8 cellular contexts compared by ENCODE assay signal in genomic region chr5:131281133-131281867, GRCh38. TPM values are rescaled to one million over a fixed set of nuclear protein-coding genes. Genes with fewer than 3 reads are reported as not detected.
A peak's percentile ranks its signal among the peaks of the same experiment; 100 is the strongest.
DNase-seq lines count a peak whose midpoint lies in the region; ATAC-seq and FAIRE-seq lines count a peak whose summit lies in the region.

No MANE protein-coding gene starts in this region.

- peak overlapping the region; percentile 61 for H3K4me3 Mint-ChIP-seq in activated CD4-positive, alpha-beta memory T cell treated with anti-CD3 and anti-CD28 coated beads, Interleukin-2, amount 10 ng/mL, durations not matched to agents 7 days and 5 days

- peak; percentile 83 for FAIRE-seq in GM18507 (lab: Jason Lieb, UNC)

- DNase-seq in GM18507 (ENCODE audit: extremely low spot score, insufficient read length, low read depth) (no peak), dermis blood vessel endothelial cell (no peak), DMS153 treated with DMSO at 0.1 percent for 48 hours (lab: John Stamatoyannopoulos, UW; ENCODE audit: unreplicated experiment) (no peak), COR-L47 (lab: John Stamatoyannopoulos, UW) (no peak), A172 (ENCODE audit: low spot score) (no peak)
- no peak for DNase-seq in activated CD4-positive, alpha-beta memory T cell treated with anti-CD3 and anti-CD28 coated beads, Interleukin-2, amount 10 ng/mL, durations not matched to agents 7 days and 5 days

- peak overlapping the region; percentile 87 for H3K27ac Mint-ChIP-seq in activated CD4-positive, alpha-beta memory T cell treated with anti-CD3 and anti-CD28 coated beads, Interleukin-2, amount 10 ng/mL, durations not matched to agents 7 days and 5 days

- peak; percentile 51 for ATAC-seq in HG02870 (IDR thresholded peaks at IDR 0.05; ENCODE audit: unreplicated experiment)

- POLR2A ChIA-PET in activated CD4-positive, alpha-beta memory T cell treated with anti-CD3 and anti-CD28 coated beads, Interleukin-2, amount 10 ng/mL, durations not matched to agents 7 days and 5 days (lab: Charles Lee), result interaction anchor here (0.6 to 6.5 kb wide), 23 partner anchors 8 to 129 kb away, joined by 3 to 187 read pairs (median 7); partner anchors contain the start of genes CDC42SE2 and HINT1

- H3K4me1 Mint-ChIP-seq in activated CD4-positive, alpha-beta memory T cell treated with anti-CD3 and anti-CD28 coated beads, Interleukin-2, amount 10 ng/mL, durations not matched to agents 7 days and 5 days, result peaks cover 90% of the 10 kb centered on the region

- no peaks in the 10 kb centered on the region for H3K27me3 ChIP-seq in muscle layer of duodenum (ENCODE audit: low read depth, low read length)

- no peaks in the 10 kb centered on the region for H3K9me3 Mint-ChIP-seq in activated CD4-positive, alpha-beta memory T cell treated with anti-CD3 and anti-CD28 coated beads, Interleukin-2, amount 10 ng/mL, durations not matched to agents 7 days and 5 days

- peaks cover 66% of the 10 kb centered on the region for H3K36me3 Mint-ChIP-seq in activated CD4-positive, alpha-beta memory T cell treated with anti-CD3 and anti-CD28 coated beads, Interleukin-2, amount 10 ng/mL, durations not matched to agents 7 days and 5 days (ENCODE audit: low read depth)

- no peak overlapping the region for H3K4me3 ChIP-seq in muscle layer of duodenum (ENCODE audit: low read depth in 1 of 2, low read length in 2 of 2)

- peaks cover 0 to 7% of the 10 kb centered on the region in 2 donors for H3K4me1 ChIP-seq in muscle layer of duodenum (ENCODE audit: control insufficient read depth in 1 of 2, insufficient read depth in 2 of 2, low read length in 2 of 2)

- no peaks in the 10 kb centered on the region for H3K27me3 Mint-ChIP-seq in activated CD4-positive, alpha-beta memory T cell treated with anti-CD3 and anti-CD28 coated beads, Interleukin-2, amount 10 ng/mL, durations not matched to agents 7 days and 5 days

- H3K36me3 ChIP-seq in muscle layer of duodenum (ENCODE audit: control insufficient read depth in 1 of 2, insufficient read depth in 2 of 2, low read length in 2 of 2), result no peaks in the 10 kb centered on the region

- CTCF ChIA-PET in activated CD4-positive, alpha-beta memory T cell treated with anti-CD3 and anti-CD28 coated beads, Interleukin-2, amount 10 ng/mL, durations not matched to agents 7 days and 5 days (lab: Charles Lee), result interaction anchor here (0.5 to 4.6 kb wide), 8 partner anchors 9 to 120 kb away, joined by 3 to 25 read pairs (median 4); partner anchors contain the start of gene CDC42SE2

- peak overlapping the region; percentile 87 for H3K27ac ChIP-seq in muscle layer of duodenum (ENCODE audit: low read length)

- no peaks in the 10 kb centered on the region for H3K9me3 ChIP-seq in muscle layer of duodenum (ENCODE audit: control insufficient read depth in 1 of 2, low read length in 2 of 2)

RNA-seq across cellular contexts. Expression of gene CDC42SE2, which starts 17.4 kb away (rescaled TPM):
- 100 to 1,000 TPM; 163 to 166 TPM for total RNA-seq in activated CD4-positive, alpha-beta memory T cell treated with anti-CD3 and anti-CD28 coated beads, Interleukin-2, amount 10 ng/mL, durations not matched to agents 7 days and 5 days
- total RNA-seq in dermis blood vessel endothelial cell, result 54.6 and 55.5 TPM in 2 replicates
- total RNA-seq in A172 (2014; rRNA removed; shearing (Covaris generic)), result 49.6 and 52.3 TPM in 2 replicates
